8 cellular contexts compared by ENCODE assay signal in genomic region chr15:67840747-67841634, GRCh38. TPM values are rescaled to one million over a fixed set of nuclear protein-coding genes. Genes with fewer than 3 reads are reported as not detected.
A peak's percentile ranks its signal among the peaks of the same experiment; 100 is the strongest.
DNase-seq lines count a peak whose midpoint lies in the region; ATAC-seq, FAIRE-seq and TF ChIP-seq lines count a peak whose summit lies in the region.

No MANE protein-coding gene starts in this region.

- H3K4me1 ChIP-seq in Panc1 (ENCODE audit: control insufficient read depth, insufficient read depth, low read length) (peaks cover 79% of the 10 kb centered on the region), mesenchymal stem cell (ENCODE audit: control insufficient read depth, insufficient read depth, low read depth, low read length) (peaks cover 22% of the 10 kb centered on the region), tibial nerve (peaks cover 0 to 57% (median 19%) of the 10 kb centered on the region in 4 donors)

- intact Hi-C loops in Panc1 (cut with micrococcal nuclease; ENCODE audit: unreplicated experiment) = no loop called here
- intact Hi-C loops in dorsolateral prefrontal cortex (cut with DNase I) = loop anchor here (1.0 to 5.0 kb wide), 3 partner anchors 298 to 371 kb away; partner anchors contain the start of genes C15orf61 (in 2 of the 2) and MAP2K5 (in 1 of the 2)

- DNase-seq in AG08396 (ENCODE audit: low spot score) = peak; percentile 69
- no peak for DNase-seq in GM12891 (ENCODE audit: insufficient read length, low spot score)
- DNase-seq in Panc1 (ENCODE audit: low read depth, low spot score) = no peak
- DNase-seq in dorsolateral prefrontal cortex = peak in 4 of 10 donors; percentile 27 to 55 (median 38)
- peak; percentile 72 for DNase-seq in mesenchymal stem cell
- DNase-seq in tibial nerve (ENCODE audit: low spot score in 2 of 2) = peak in 1 of 2 donors; percentile 45
- DNase-seq in NCI-H2107 (lab: John Stamatoyannopoulos, UW) = no peak

- peak overlapping the region; percentile 92 for H3K4me2 ChIP-seq in mesenchymal stem cell (ENCODE audit: low read length, poor library complexity, severe bottlenecking)

- TF ChIP-seq EP300 in tibial nerve (IDR thresholded peaks at IDR 0.05) = no peak

- H3K36me3 ChIP-seq in Panc1 (ENCODE audit: control insufficient read depth, insufficient read depth, low read length) (no peaks in the 10 kb centered on the region), mesenchymal stem cell (ENCODE audit: control insufficient read depth in 1 of 2, insufficient read depth in 2 of 2, low read depth in 1 of 2, low read length in 2 of 2) (no peaks in the 10 kb centered on the region), tibial nerve (no peaks in the 10 kb centered on the region)

- H3K23ac ChIP-seq in mesenchymal stem cell (ENCODE audit: low read length in 2 of 2) = no peak overlapping the region

- H2BK12ac ChIP-seq in mesenchymal stem cell (ENCODE audit: low read length in 2 of 2) = peak overlapping the region; percentile 18 to 88

- TSS peak; percentile 89 for BruUV-seq in Panc1 (replicated peaks; lab: Mats Ljungman, UMichigan)

- peak overlapping the region; percentile 89 for H3K27ac ChIP-seq in Panc1 (ENCODE audit: low read length)
- H3K27ac ChIP-seq in dorsolateral prefrontal cortex = peak overlapping the region; percentile 70 to 99 (median 96)
- peak overlapping the region; percentile 81 for H3K27ac ChIP-seq in mesenchymal stem cell (ENCODE audit: low read length, poor library complexity, severe bottlenecking)
- H3K27ac ChIP-seq in tibial nerve = peak overlapping the region; percentile 96 to 100 (median 97)

- ATAC-seq in Panc1 (no peak), GM18868 (IDR thresholded peaks at IDR 0.05; ENCODE audit: unreplicated experiment) (no peak)

- no peak for TF ChIP-seq POLR2A in GM12891 (IDR thresholded peaks at IDR 0.05; ENCODE audit: low read depth, low read length)
- no peak for TF ChIP-seq POLR2A in tibial nerve (IDR thresholded peaks at IDR 0.05)

- TF ChIP-seq CTCF in Panc1 (IDR thresholded peaks at IDR 0.05) (no peak), dorsolateral prefrontal cortex (IDR thresholded peaks at IDR 0.05 in 54 of 56, conservative IDR thresholded peaks at IDR 0.05 in 2 of 56; ENCODE audit: low read depth in 1 of 56, partially characterized antibody in 56 of 56) (no peak), tibial nerve (IDR thresholded peaks at IDR 0.05) (no peak)

- peak overlapping the region; percentile 81 to 85 for H3K4me3 ChIP-seq in Panc1 (ENCODE audit: low read depth in 2 of 2, low read length in 2 of 2)
- H3K4me3 ChIP-seq in dorsolateral prefrontal cortex = peak overlapping the region; percentile 64 to 100 (median 93)
- peak overlapping the region; percentile 81 to 91 for H3K4me3 ChIP-seq in mesenchymal stem cell (ENCODE audit: insufficient read depth in 1 of 2, low read depth in 1 of 2, low read length in 2 of 2)
- peak overlapping the region; percentile 72 to 97 (median 82) for H3K4me3 ChIP-seq in tibial nerve

- H2BK120ac ChIP-seq in mesenchymal stem cell (ENCODE audit: low read depth, low read length) = no peak overlapping the region

- in situ Hi-C loops in Panc1 (cut with HindIII; ENCODE audit: low pct_unique_long_range_greater_than_20kb, low sequenced_read_pairs) = no loop called here

- peak overlapping the region; percentile 87 for H2BK5ac ChIP-seq in mesenchymal stem cell (ENCODE audit: low read depth, low read length, poor library complexity, severe bottlenecking)

- WGBS in mesenchymal stem cell = 43% methylated on average over 14 of the region's 20 CpGs
- WGBS in tibial nerve, 2 donors = 10 to 14% methylated on average over 20 of the region's 20 CpGs

- H2AK5ac ChIP-seq in mesenchymal stem cell (ENCODE audit: low read length, severe bottlenecking) = peak overlapping the region; percentile 36

- no peaks in the 10 kb centered on the region for H3K9me3 ChIP-seq in Panc1 (ENCODE audit: control insufficient read depth, insufficient read depth, low read depth, low read length)
- no peaks in the 10 kb centered on the region for H3K9me3 ChIP-seq in mesenchymal stem cell (ENCODE audit: control insufficient read depth, low read length)
- H3K9me3 ChIP-seq in tibial nerve = no peaks in the 10 kb centered on the region

- FAIRE-seq in GM12891 (lab: Jason Lieb, UNC) = peak; percentile 20

- peak overlapping the region in 1 of 2 experiments; percentile 95 for H3K14ac ChIP-seq in mesenchymal stem cell (ENCODE audit: low read length in 2 of 2)

- POLR2A ChIA-PET in Panc1 (lab: Charles Lee) = interaction anchor here (0.6 to 0.7 kb wide), 2 partner anchors 10 to 242 kb away, joined by 3 to 4 read pairs; no protein-coding TSS in a partner anchor

- no peak overlapping the region for H2AFZ ChIP-seq in mesenchymal stem cell (ENCODE audit: low read depth, low read length)

- H3K79me1 ChIP-seq in mesenchymal stem cell (replicated peaks; ENCODE audit: low read length, poor library complexity, severe bottlenecking) = peaks cover 3% of the 10 kb centered on the region

- CTCF ChIA-PET in Panc1 (lab: Charles Lee) = interaction anchor here (0.7 kb wide), 2 partner anchors 412 to 1343 kb away, joined by 7 to 8 read pairs; no protein-coding TSS in a partner anchor

- H4K8ac ChIP-seq in mesenchymal stem cell (ENCODE audit: low read length) = peak overlapping the region; percentile 76

- peak overlapping the region; percentile 24 to 83 for H3K4ac ChIP-seq in mesenchymal stem cell (ENCODE audit: low read depth in 1 of 2, low read length in 2 of 2)

- H4K91ac ChIP-seq in mesenchymal stem cell (ENCODE audit: low read length) = peak overlapping the region; percentile 7

- peak overlapping the region; percentile 93 to 99 for H3K18ac ChIP-seq in mesenchymal stem cell (ENCODE audit: low read depth in 1 of 2, low read length in 2 of 2)

- peak overlapping the region; percentile 96 for H3K9ac ChIP-seq in mesenchymal stem cell (ENCODE audit: low read length)

- H3K27me3 ChIP-seq in Panc1 (ENCODE audit: control insufficient read depth, insufficient read depth, low read length) (no peaks in the 10 kb centered on the region), dorsolateral prefrontal cortex (peaks cover 0 to 2% (median 0%) of the 10 kb centered on the region in 45 donors), mesenchymal stem cell (ENCODE audit: control insufficient read depth in 1 of 2, insufficient read depth in 1 of 2, low read length in 2 of 2) (peaks cover 11 to 16% of the 10 kb centered on the region in 2 experiments), tibial nerve (peaks cover 0 to 3% of the 10 kb centered on the region in 2 donors)

- peak overlapping the region; percentile 71 for H2BK15ac ChIP-seq in mesenchymal stem cell (ENCODE audit: low read depth, poor library complexity, severe bottlenecking)

TF ChIP-seq in GM12891, 5 proteins besides CTCF, POLR2A, EP300 and RAD21:
- TF ChIP-seq POLR2AphosphoS5 (IDR thresholded peaks at IDR 0.05; ENCODE audit: low read depth, low read length) = 0 out of 2 replicates have a peak, but pooled peaks have one; percentile 6
- TF ChIP-seq PAX5 (IDR thresholded peaks at IDR 0.05; ENCODE audit: insufficient read depth, low read length, severe bottlenecking) = no peak

RNA-seq across cellular contexts. Expression of gene RNU6-1, which starts 1.1 kb away (rescaled TPM):
- polyA plus RNA-seq in GM12891 (2012; ENCODE audit: low read depth, missing spikeins) = not detected
- total RNA-seq in Panc1 (2021; ENCODE audit: unreplicated experiment) (not detected), dorsolateral prefrontal cortex (not detected), tibial nerve (not detected)
- polyA plus RNA-seq in Panc1 (2012; ENCODE audit: insufficient read length) = not detected
- polyA plus RNA-seq in mesenchymal stem cell (2013, experiment 1 of 2) = not detected
- polyA plus RNA-seq in mesenchymal stem cell (2013, experiment 2 of 2) = not detected

RNA-seq across cellular contexts. Expression of gene SKOR1, which starts 15.7 kb away (rescaled TPM):
- polyA plus RNA-seq in GM12891 (2012; ENCODE audit: low read depth, missing spikeins) = 0.05 TPM
- total RNA-seq in Panc1 (2021; ENCODE audit: unreplicated experiment) (0.21 TPM), dorsolateral prefrontal cortex (1 to 10 TPM in 108 of 120 experiments, under 1 TPM in 12; 0.49 to 4.0 (median 1.6) TPM), tibial nerve (1 to 10 TPM in 1 of 4 donors, under 1 TPM in 3; 0.42 to 1.5 (median 0.82) TPM)
- polyA plus RNA-seq in Panc1 (2012; ENCODE audit: insufficient read length) = 0.12 TPM
- 0.06 TPM for polyA plus RNA-seq in mesenchymal stem cell (2013, experiment 1 of 2)
- polyA plus RNA-seq in mesenchymal stem cell (2013, experiment 2 of 2) = 0.08 TPM

Comparison
In these comparisons a context has a peak if more than half of its experiments do, and no peak if none do; other contexts are left out.
1. DNase-seq: peak in AG08396 (single experiment) and mesenchymal stem cell (single experiment); none in GM12891 (single experiment), Panc1 (single experiment) and NCI-H2107 (single experiment).
2. Peak in every context shown above with its lines, with median percentiles within 50 percentile points of each other: H3K27ac ChIP-seq and H3K4me3 ChIP-seq.